In genomic region chr3:101868534-101869464, GRCh38 we compare ENCODE assay signal across 1 cellular context.
TF ChIP-seq lines count a peak whose summit lies in the region.

No MANE protein-coding gene starts in this region.

TF ChIP-seq in K562, 482 proteins besides CTCF, POLR2A, EP300 and RAD21 (continued from another document and continues in another):
- no peak for TF ChIP-seq STAT6 (CRISPR knock-in tag; IDR thresholded peaks at IDR 0.05)
- TF ChIP-seq IFI16 (CRISPR knock-in tag; IDR thresholded peaks at IDR 0.05) = no peak
- no peak for TF ChIP-seq CSDE1 (IDR thresholded peaks at IDR 0.05)
- no peak for TF ChIP-seq HDAC8 (tag; IDR thresholded peaks at IDR 0.05)
- no peak for TF ChIP-seq ZBED1 (IDR thresholded peaks at IDR 0.05)
- TF ChIP-seq SP2 (IDR thresholded peaks at IDR 0.05; ENCODE audit: extremely low read depth, low read depth, low read length, poor library complexity, severe bottlenecking) = no peak
- no peak for TF ChIP-seq KDM2B (CRISPR knock-in tag; IDR thresholded peaks at IDR 0.05)
- TF ChIP-seq LCOR (CRISPR knock-in tag; IDR thresholded peaks at IDR 0.05) = 0 out of 2 replicates have a peak, but pooled peaks have one; percentile 25
- no peak for TF ChIP-seq SAP30 (IDR thresholded peaks at IDR 0.05; ENCODE audit: borderline replicate concordance, insufficient read depth, low read depth, low read length, poor library complexity, severe bottlenecking)
- TF ChIP-seq HBP1 (CRISPR knock-in tag; IDR thresholded peaks at IDR 0.05) = no peak
- TF ChIP-seq ZNF23 (CRISPR knock-in tag; IDR thresholded peaks at IDR 0.05) = no peak
- TF ChIP-seq TEAD2 (tag; IDR thresholded peaks at IDR 0.05) = no peak
- TF ChIP-seq EHMT2 (IDR thresholded peaks at IDR 0.05) = peak; percentile 81
- no peak for TF ChIP-seq ZC3H8 (IDR thresholded peaks at IDR 0.05)
- TF ChIP-seq ATF3 (IDR thresholded peaks at IDR 0.05) = no peak
- TF ChIP-seq ATF3 (CRISPR knock-in tag; conservative IDR thresholded peaks at IDR 0.05) = no peak
- no peak for TF ChIP-seq FOXK2 (conservative IDR thresholded peaks at IDR 0.05 in 1 of 2, IDR thresholded peaks at IDR 0.05 in 1 of 2; ENCODE audit: low read depth in 2 of 2)
- TF ChIP-seq EGR1 (conservative IDR thresholded peaks at IDR 0.05) = no peak
- TF ChIP-seq ZNF561 (CRISPR knock-in tag; conservative IDR thresholded peaks at IDR 0.05) = no peak
- no peak for TF ChIP-seq HNRNPK (IDR thresholded peaks at IDR 0.05; ENCODE audit: low read depth, low read length, poor library complexity, severe bottlenecking)
- TF ChIP-seq, protein P1, sequence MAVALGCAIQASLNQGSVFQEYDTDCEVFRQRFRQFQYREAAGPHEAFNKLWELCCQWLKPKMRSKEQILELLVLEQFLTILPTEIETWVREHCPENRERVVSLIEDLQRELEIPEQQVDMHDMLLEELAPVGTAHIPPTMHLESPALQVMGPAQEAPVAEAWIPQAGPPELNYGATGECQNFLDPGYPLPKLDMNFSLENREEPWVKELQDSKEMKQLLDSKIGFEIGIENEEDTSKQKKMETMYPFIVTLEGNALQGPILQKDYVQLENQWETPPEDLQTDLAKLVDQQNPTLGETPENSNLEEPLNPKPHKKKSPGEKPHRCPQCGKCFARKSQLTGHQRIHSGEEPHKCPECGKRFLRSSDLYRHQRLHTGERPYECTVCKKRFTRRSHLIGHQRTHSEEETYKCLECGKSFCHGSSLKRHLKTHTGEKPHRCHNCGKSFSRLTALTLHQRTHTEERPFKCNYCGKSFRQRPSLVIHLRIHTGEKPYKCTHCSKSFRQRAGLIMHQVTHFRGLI (CRISPR knock-in tag; IDR thresholded peaks at IDR 0.05) = no peak
- TF ChIP-seq KLF16 (IDR thresholded peaks at IDR 0.05) = peak; percentile 84
- no peak for TF ChIP-seq STAG1 (CRISPR knock-in tag; IDR thresholded peaks at IDR 0.05; ENCODE audit: borderline replicate concordance)
- no peak for TF ChIP-seq HNRNPL (IDR thresholded peaks at IDR 0.05; ENCODE audit: low read depth, low read length)
- TF ChIP-seq BRD9 (IDR thresholded peaks at IDR 0.05; ENCODE audit: low read depth, partially characterized antibody) = no peak
- peak in 1 of 2 experiments; percentile 28; a peak in 1 of 4 replicates for TF ChIP-seq MAZ (CRISPR knock-in tag; conservative IDR thresholded peaks at IDR 0.05 in 1 of 2, IDR thresholded peaks at IDR 0.05 in 1 of 2)
- no peak for TF ChIP-seq ZNF165 (CRISPR knock-in tag; IDR thresholded peaks at IDR 0.05; ENCODE audit: borderline replicate concordance)
- no peak for TF ChIP-seq RBM14 (IDR thresholded peaks at IDR 0.05; ENCODE audit: borderline replicate concordance, insufficient read depth, low read depth, low read length)
- TF ChIP-seq FIP1L1 (IDR thresholded peaks at IDR 0.05; ENCODE audit: low read depth, low read length, poor library complexity, severe bottlenecking) = no peak
- TF ChIP-seq ETV6 (IDR thresholded peaks at IDR 0.05; ENCODE audit: borderline replicate concordance in 1 of 2, low read depth in 2 of 2, low read length in 1 of 2) = no peak
- no peak for TF ChIP-seq ETV6 (CRISPR knock-in tag; IDR thresholded peaks at IDR 0.05; ENCODE audit: borderline replicate concordance)
- TF ChIP-seq CEBPB (tag; IDR thresholded peaks at IDR 0.05) = peak; percentile 48
- no peak for TF ChIP-seq SIN3A (IDR thresholded peaks at IDR 0.05; ENCODE audit: borderline replicate concordance in 2 of 2, control insufficient read depth in 1 of 2, low read depth in 2 of 2, low read length in 2 of 2)
- TF ChIP-seq SREBF2 (CRISPR knock-in tag; IDR thresholded peaks at IDR 0.05) = no peak
- peak; percentile 82 for TF ChIP-seq POLR2AphosphoS5 (IDR thresholded peaks at IDR 0.05; ENCODE audit: control insufficient read depth, insufficient read depth, low read depth, low read length)
- no peak for TF ChIP-seq FOXJ3 (CRISPR knock-in tag; IDR thresholded peaks at IDR 0.05)
- TF ChIP-seq TEAD1 (CRISPR knock-in tag; IDR thresholded peaks at IDR 0.05) = no peak
- no peak for TF ChIP-seq ZNF197 (CRISPR knock-in tag; IDR thresholded peaks at IDR 0.05; ENCODE audit: low read depth)
- TF ChIP-seq ZNF311 (CRISPR knock-in tag; IDR thresholded peaks at IDR 0.05) = no peak
- TF ChIP-seq MCM7 (IDR thresholded peaks at IDR 0.05) = no peak
- TF ChIP-seq, protein P2, sequence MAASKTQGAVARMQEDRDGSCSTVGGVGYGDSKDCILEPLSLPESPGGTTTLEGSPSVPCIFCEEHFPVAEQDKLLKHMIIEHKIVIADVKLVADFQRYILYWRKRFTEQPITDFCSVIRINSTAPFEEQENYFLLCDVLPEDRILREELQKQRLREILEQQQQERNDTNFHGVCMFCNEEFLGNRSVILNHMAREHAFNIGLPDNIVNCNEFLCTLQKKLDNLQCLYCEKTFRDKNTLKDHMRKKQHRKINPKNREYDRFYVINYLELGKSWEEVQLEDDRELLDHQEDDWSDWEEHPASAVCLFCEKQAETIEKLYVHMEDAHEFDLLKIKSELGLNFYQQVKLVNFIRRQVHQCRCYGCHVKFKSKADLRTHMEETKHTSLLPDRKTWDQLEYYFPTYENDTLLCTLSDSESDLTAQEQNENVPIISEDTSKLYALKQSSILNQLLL (CRISPR knock-in tag; IDR thresholded peaks at IDR 0.05; ENCODE audit: borderline replicate concordance) = no peak
- TF ChIP-seq, protein P3, sequence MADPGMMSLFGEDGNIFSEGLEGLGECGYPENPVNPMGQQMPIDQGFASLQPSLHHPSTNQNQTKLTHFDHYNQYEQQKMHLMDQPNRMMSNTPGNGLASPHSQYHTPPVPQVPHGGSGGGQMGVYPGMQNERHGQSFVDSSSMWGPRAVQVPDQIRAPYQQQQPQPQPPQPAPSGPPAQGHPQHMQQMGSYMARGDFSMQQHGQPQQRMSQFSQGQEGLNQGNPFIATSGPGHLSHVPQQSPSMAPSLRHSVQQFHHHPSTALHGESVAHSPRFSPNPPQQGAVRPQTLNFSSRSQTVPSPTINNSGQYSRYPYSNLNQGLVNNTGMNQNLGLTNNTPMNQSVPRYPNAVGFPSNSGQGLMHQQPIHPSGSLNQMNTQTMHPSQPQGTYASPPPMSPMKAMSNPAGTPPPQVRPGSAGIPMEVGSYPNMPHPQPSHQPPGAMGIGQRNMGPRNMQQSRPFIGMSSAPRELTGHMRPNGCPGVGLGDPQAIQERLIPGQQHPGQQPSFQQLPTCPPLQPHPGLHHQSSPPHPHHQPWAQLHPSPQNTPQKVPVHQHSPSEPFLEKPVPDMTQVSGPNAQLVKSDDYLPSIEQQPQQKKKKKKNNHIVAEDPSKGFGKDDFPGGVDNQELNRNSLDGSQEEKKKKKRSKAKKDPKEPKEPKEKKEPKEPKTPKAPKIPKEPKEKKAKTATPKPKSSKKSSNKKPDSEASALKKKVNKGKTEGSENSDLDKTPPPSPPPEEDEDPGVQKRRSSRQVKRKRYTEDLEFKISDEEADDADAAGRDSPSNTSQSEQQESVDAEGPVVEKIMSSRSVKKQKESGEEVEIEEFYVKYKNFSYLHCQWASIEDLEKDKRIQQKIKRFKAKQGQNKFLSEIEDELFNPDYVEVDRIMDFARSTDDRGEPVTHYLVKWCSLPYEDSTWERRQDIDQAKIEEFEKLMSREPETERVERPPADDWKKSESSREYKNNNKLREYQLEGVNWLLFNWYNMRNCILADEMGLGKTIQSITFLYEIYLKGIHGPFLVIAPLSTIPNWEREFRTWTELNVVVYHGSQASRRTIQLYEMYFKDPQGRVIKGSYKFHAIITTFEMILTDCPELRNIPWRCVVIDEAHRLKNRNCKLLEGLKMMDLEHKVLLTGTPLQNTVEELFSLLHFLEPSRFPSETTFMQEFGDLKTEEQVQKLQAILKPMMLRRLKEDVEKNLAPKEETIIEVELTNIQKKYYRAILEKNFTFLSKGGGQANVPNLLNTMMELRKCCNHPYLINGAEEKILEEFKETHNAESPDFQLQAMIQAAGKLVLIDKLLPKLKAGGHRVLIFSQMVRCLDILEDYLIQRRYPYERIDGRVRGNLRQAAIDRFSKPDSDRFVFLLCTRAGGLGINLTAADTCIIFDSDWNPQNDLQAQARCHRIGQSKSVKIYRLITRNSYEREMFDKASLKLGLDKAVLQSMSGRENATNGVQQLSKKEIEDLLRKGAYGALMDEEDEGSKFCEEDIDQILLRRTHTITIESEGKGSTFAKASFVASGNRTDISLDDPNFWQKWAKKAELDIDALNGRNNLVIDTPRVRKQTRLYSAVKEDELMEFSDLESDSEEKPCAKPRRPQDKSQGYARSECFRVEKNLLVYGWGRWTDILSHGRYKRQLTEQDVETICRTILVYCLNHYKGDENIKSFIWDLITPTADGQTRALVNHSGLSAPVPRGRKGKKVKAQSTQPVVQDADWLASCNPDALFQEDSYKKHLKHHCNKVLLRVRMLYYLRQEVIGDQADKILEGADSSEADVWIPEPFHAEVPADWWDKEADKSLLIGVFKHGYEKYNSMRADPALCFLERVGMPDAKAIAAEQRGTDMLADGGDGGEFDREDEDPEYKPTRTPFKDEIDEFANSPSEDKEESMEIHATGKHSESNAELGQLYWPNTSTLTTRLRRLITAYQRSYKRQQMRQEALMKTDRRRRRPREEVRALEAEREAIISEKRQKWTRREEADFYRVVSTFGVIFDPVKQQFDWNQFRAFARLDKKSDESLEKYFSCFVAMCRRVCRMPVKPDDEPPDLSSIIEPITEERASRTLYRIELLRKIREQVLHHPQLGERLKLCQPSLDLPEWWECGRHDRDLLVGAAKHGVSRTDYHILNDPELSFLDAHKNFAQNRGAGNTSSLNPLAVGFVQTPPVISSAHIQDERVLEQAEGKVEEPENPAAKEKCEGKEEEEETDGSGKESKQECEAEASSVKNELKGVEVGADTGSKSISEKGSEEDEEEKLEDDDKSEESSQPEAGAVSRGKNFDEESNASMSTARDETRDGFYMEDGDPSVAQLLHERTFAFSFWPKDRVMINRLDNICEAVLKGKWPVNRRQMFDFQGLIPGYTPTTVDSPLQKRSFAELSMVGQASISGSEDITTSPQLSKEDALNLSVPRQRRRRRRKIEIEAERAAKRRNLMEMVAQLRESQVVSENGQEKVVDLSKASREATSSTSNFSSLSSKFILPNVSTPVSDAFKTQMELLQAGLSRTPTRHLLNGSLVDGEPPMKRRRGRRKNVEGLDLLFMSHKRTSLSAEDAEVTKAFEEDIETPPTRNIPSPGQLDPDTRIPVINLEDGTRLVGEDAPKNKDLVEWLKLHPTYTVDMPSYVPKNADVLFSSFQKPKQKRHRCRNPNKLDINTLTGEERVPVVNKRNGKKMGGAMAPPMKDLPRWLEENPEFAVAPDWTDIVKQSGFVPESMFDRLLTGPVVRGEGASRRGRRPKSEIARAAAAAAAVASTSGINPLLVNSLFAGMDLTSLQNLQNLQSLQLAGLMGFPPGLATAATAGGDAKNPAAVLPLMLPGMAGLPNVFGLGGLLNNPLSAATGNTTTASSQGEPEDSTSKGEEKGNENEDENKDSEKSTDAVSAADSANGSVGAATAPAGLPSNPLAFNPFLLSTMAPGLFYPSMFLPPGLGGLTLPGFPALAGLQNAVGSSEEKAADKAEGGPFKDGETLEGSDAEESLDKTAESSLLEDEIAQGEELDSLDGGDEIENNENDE (IDR thresholded peaks at IDR 0.05; ENCODE audit: low read depth, low read length) = no peak
